In the genomic region with DNA sequence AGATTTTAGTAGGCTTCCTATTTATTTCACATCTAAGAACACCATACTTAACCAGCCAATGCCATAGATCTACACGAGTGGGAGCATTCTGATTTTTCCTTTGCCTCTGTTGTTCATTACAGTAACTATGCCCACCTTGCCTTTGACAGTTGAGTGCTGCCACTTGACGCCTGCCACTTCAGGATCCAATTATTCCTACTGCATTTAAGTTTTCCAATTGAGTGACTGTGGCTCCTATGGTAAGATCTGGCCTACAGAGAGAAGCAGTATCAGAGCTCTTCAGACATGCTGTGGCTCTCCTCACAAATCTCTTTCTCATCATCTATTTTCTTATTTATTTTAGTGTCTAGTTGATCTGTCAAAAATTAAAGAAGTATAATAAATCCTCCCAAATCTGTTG, we compare ENCODE assay signal across 22 cellular contexts.
"Had no signal": no experiment of that assay in that cellular context is flagged by ENCODE, and none has a peak within 500 bp of the region (broad histone marks: within the 10 kb centered on the region; RNA-seq: fewer than 3 reads in every experiment).

No MANE protein-coding gene starts in this region.

- H3K27ac ChIP-seq: neutrophil, pancreas, psoas muscle, right atrium auricular region, thyroid gland, upper lobe of right lung had no signal

- ATAC-seq: activated CD4-positive, alpha-beta T cell treated with anti-CD3 and anti-CD28 coated beads for 36 hours; left ventricle myocardium superior; natural killer cell treated with Interleukin-12 subunit alpha and Interleukin-12 subunit beta and Interleukin-15 and Interleukin-18, amount 100 ng/mL, for 72 hours; pancreas; psoas muscle; upper lobe of right lung had no signal

- H3K9me3 ChIP-seq: neutrophil, pancreas, psoas muscle, right atrium auricular region, thyroid gland, upper lobe of right lung had no signal

- H3K4me1 ChIP-seq: pancreas, psoas muscle, right atrium auricular region, thyroid gland, upper lobe of right lung had no signal

- H3K36me3 ChIP-seq: neutrophil, pancreas, right atrium auricular region, thyroid gland, upper lobe of right lung had no signal

- DNase-seq: activated B cell treated with CpG ODN at 0.5 μM for 24 hours; activated CD4-positive, alpha-beta T cell treated with anti-CD3 and anti-CD28 coated beads for 36 hours; activated CD4-positive, alpha-beta T cell treated with anti-CD3 and anti-CD28 coated beads, Interleukin-2, amount 50 U/mL, for 4 hours; activated CD8-positive, alpha-beta memory T cell treated with anti-CD3 and anti-CD28 coated beads for 24 hours; activated CD8-positive, alpha-beta memory T cell treated with anti-CD3 and anti-CD28 coated beads, Interleukin-2, amount 50 U/mL, for 4 hours; activated naive CD4-positive, alpha-beta T cell; activated naive CD8-positive, alpha-beta T cell treated with anti-CD3 and anti-CD28 coated beads for 36 hours; activated T-cell treated with anti-CD3 and anti-CD28 coated beads, Interleukin-2, amount 50 U/mL, for 24 hours; central memory CD4-positive, alpha-beta T cell; effector memory CD4-positive, alpha-beta T cell; left ventricle myocardium superior; mammary epithelial cell; midbrain; pancreas; psoas muscle; stimulated activated CD4-positive, alpha-beta T cell treated with anti-CD3 and anti-CD28 coated beads, Interleukin-1b, Interleukin-23, amount 100 ng/mL, for 48 hours; substantia nigra; thyroid gland; upper lobe of right lung had no signal

- H3K4me3 ChIP-seq: pancreas, psoas muscle, right atrium auricular region, thyroid gland, upper lobe of right lung had no signal

- H3K27me3 ChIP-seq: neutrophil, pancreas, right atrium auricular region, thyroid gland, upper lobe of right lung had no signal
